In genomic region chr1:21631944-21632887, GRCh38 we compare ENCODE assay signal across 12 cellular contexts. TPM values are rescaled to one million over a fixed set of nuclear protein-coding genes. Genes with fewer than 3 reads are reported as not detected.
A peak's percentile ranks its signal among the peaks of the same experiment; 100 is the strongest.
DNase-seq lines count a peak whose midpoint lies in the region; ATAC-seq and TF ChIP-seq lines count a peak whose summit lies in the region.
"Had no signal": no experiment of that assay in that cellular context is flagged by ENCODE, and none has a peak within 500 bp of the region (broad histone marks: within the 10 kb centered on the region; RNA-seq: fewer than 3 reads in every experiment).

No MANE protein-coding gene starts in this region.

- H3K27ac ChIP-seq in neural cell (ENCODE audit: low read length), result peak overlapping the region; percentile 83

- H3K36me3 ChIP-seq in neural cell (ENCODE audit: insufficient read depth, low read length), result no peaks in the 10 kb centered on the region

- no peaks in the 10 kb centered on the region for H3F3A ChIP-seq in neural cell (ENCODE audit: insufficient read depth, low read length, poor library complexity, severe bottlenecking)

- ATAC-seq in HG03469 (IDR thresholded peaks at IDR 0.05; ENCODE audit: unreplicated experiment), result no peak

- H3K4me3 ChIP-seq in neural cell (ENCODE audit: low read length), result peak overlapping the region; percentile 25

- DNase-seq in DMS153 (lab: John Stamatoyannopoulos, UW) (peak; percentile 81), NCI-H1105 (lab: John Stamatoyannopoulos, UW) (peak; percentile 22), amniotic epithelial cell (ENCODE audit: low read depth) (peak; percentile 51), HuH-7 (ENCODE audit: low spot score) (no peak), T-helper 9 cell (no peak)
- DNase-seq: activated T-cell treated with anti-CD3 and anti-CD28 coated beads, Interleukin-2, amount 50 U/mL, for 1 hour; effector CD8-positive, alpha-beta T cell; NCI-H2081; stimulated activated CD4-positive, alpha-beta T cell treated with anti-CD3 and anti-CD28 coated beads, Interleukin-1b, Interleukin-23, amount 100 ng/mL, for 48 hours; stimulated activated naive CD4-positive, alpha-beta T cell treated with Interleukin-2 at 50 U/mL for 16 hours had no signal

- no peaks in the 10 kb centered on the region for H3K79me2 ChIP-seq in neural cell (replicated peaks; ENCODE audit: insufficient read depth, low read length)

- peak; percentile 34 for TF ChIP-seq RAD21 in neural cell (conservative IDR thresholded peaks at IDR 0.05)

- TF ChIP-seq CTCF in neural cell (IDR thresholded peaks at IDR 0.05; ENCODE audit: poor library complexity, severe bottlenecking), result no peak

- no peaks in the 10 kb centered on the region for H4K20me1 ChIP-seq in neural cell (ENCODE audit: insufficient read depth)

- no peak overlapping the region for H2AFZ ChIP-seq in neural cell (ENCODE audit: low read depth, low read length)

- H3K9ac ChIP-seq in neural cell (ENCODE audit: low read length), result peak overlapping the region; percentile 61

- TF ChIP-seq EP300 in neural cell (conservative IDR thresholded peaks at IDR 0.05; ENCODE audit: poor library complexity, severe bottlenecking), result peak; percentile 76

- no peak overlapping the region for H3K4me2 ChIP-seq in neural cell (ENCODE audit: low read length)

- no peaks in the 10 kb centered on the region for H3K9me3 ChIP-seq in neural cell (ENCODE audit: low read length)

- H3K9me2 ChIP-seq in neural cell (ENCODE audit: insufficient read depth, low read length), result no peaks in the 10 kb centered on the region

- H3K27me3 ChIP-seq in neural cell (ENCODE audit: insufficient read depth, low read depth, low read length), result no peaks in the 10 kb centered on the region

TF ChIP-seq in neural cell, 6 proteins besides CTCF, POLR2A, EP300 and RAD21:
- peak; percentile 15 for TF ChIP-seq POLR2AphosphoS5 (IDR thresholded peaks at IDR 0.05)
- TF ChIP-seq TAF1 (IDR thresholded peaks at IDR 0.05; ENCODE audit: low read depth), result no peak
- peak; percentile 28 for TF ChIP-seq SMC3 (conservative IDR thresholded peaks at IDR 0.05; ENCODE audit: poor library complexity)
- no peak for TF ChIP-seq MXI1 (conservative IDR thresholded peaks at IDR 0.05; ENCODE audit: poor library complexity, severe bottlenecking)
- TF ChIP-seq EZH2 (IDR thresholded peaks at IDR 0.05; ENCODE audit: borderline replicate concordance, insufficient read depth, low read length, poor library complexity, severe bottlenecking), result no peak
- TF ChIP-seq, protein P1, sequence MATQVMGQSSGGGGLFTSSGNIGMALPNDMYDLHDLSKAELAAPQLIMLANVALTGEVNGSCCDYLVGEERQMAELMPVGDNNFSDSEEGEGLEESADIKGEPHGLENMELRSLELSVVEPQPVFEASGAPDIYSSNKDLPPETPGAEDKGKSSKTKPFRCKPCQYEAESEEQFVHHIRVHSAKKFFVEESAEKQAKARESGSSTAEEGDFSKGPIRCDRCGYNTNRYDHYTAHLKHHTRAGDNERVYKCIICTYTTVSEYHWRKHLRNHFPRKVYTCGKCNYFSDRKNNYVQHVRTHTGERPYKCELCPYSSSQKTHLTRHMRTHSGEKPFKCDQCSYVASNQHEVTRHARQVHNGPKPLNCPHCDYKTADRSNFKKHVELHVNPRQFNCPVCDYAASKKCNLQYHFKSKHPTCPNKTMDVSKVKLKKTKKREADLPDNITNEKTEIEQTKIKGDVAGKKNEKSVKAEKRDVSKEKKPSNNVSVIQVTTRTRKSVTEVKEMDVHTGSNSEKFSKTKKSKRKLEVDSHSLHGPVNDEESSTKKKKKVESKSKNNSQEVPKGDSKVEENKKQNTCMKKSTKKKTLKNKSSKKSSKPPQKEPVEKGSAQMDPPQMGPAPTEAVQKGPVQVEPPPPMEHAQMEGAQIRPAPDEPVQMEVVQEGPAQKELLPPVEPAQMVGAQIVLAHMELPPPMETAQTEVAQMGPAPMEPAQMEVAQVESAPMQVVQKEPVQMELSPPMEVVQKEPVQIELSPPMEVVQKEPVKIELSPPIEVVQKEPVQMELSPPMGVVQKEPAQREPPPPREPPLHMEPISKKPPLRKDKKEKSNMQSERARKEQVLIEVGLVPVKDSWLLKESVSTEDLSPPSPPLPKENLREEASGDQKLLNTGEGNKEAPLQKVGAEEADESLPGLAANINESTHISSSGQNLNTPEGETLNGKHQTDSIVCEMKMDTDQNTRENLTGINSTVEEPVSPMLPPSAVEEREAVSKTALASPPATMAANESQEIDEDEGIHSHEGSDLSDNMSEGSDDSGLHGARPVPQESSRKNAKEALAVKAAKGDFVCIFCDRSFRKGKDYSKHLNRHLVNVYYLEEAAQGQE (IDR thresholded peaks at IDR 0.05; ENCODE audit: borderline replicate concordance), result peak; percentile 34

RNA-seq across cellular contexts. Expression of gene RAP1GAP, which starts 36.9 kb away (rescaled TPM):
- polyA plus RNA-seq in neural cell, result 9.8 and 13.0 TPM in 2 replicates
- 11.7 and 11.8 TPM in 2 replicates for polyA minus RNA-seq in neural cell

Comparison
In these comparisons a context has a peak if more than half of its experiments do, and no peak if none do; other contexts are left out.
1. DNase-seq: peak in DMS153 (single experiment), NCI-H1105 (single experiment) and amniotic epithelial cell (single experiment); none in HuH-7 (single experiment) and T-helper 9 cell (single experiment).